In the genomic region with DNA sequence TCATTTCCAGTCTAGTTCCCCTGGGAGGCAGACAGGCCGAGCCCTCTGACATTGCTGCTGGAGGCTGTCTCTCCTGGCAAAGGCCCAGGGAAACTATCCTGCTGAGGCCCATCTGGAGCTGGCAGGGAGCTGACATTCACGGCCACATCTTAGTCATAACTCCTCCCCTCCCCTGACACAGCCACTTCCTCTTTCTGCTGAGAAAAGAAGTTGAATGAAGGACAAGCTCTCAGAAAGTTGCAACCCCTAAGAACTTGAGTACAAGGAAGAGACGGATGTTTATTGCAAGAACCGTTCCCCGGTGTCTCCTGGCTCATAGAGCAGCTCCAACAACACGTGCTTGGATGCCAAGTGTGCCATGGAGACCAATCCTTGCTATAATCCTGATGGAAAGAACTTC, we compare ENCODE assay signal across 8 cellular contexts. TPM values are rescaled to one million over a fixed set of nuclear protein-coding genes. Genes with fewer than 3 reads are reported as not detected.
DNase-seq lines count a peak whose midpoint lies in the region; ATAC-seq lines count a peak whose summit lies in the region.

No MANE protein-coding gene starts in this region.

- ATAC-seq in GM21381 (IDR thresholded peaks at IDR 0.05; ENCODE audit: unreplicated experiment) = peak; percentile 96
- ATAC-seq in HG03354 (IDR thresholded peaks at IDR 0.05; ENCODE audit: poor library complexity, severe bottlenecking, unreplicated experiment) = peak; percentile 99

- DNase-seq in DMS 273 treated with DMSO at 0.1 percent for 48 hours (lab: John Stamatoyannopoulos, UW) = peak; percentile 66
- DNase-seq in NK-92 treated with Interleukin-12 subunit alpha and Interleukin-12 subunit beta, amount 100 ng/mL, for 24 hours (lab: John Stamatoyannopoulos, UW) = peak; percentile 28
- peak; percentile 54 to 68 for DNase-seq in activated CD4-positive, alpha-beta T cell treated with anti-CD3 and anti-CD28 coated beads, Interleukin-2, amount 50 U/mL, for 48 hours
- peak; percentile 90 for DNase-seq in dermis blood vessel endothelial cell
- peak; percentile 32 to 90 for DNase-seq in lung microvascular endothelial cell (ENCODE audit: low read depth in 2 of 2)
- DNase-seq in stimulated activated CD8-positive, alpha-beta memory T cell treated with anti-CD3 and anti-CD28 coated beads, Interleukin-4, amount 100 ng/mL, for 48 hours = peak; percentile 57

RNA-seq across cellular contexts. Expression of a gene that starts 21.1 kb away (rescaled TPM):
- total RNA-seq in dermis blood vessel endothelial cell (1.0 and 3.4 TPM in 2 replicates), lung microvascular endothelial cell (1.7 and 3.8 TPM in 2 replicates)

Comparison
In these comparisons a context has a peak if more than half of its experiments do, and no peak if none do; other contexts are left out.
1. Peak in every context shown above with its lines: DNase-seq and ATAC-seq.
2. DNase-seq: peak in every context shown above with its lines; median percentile 90 in dermis blood vessel endothelial cell; 66 in DMS 273 treated with DMSO at 0.1 percent for 48 hours; 61 in activated CD4-positive, alpha-beta T cell treated with anti-CD3 and anti-CD28 coated beads, Interleukin-2, amount 50 U/mL, for 48 hours; 61 in lung microvascular endothelial cell; 57 in stimulated activated CD8-positive, alpha-beta memory T cell treated with anti-CD3 and anti-CD28 coated beads, Interleukin-4, amount 100 ng/mL, for 48 hours; 28 in NK-92 treated with Interleukin-12 subunit alpha and Interleukin-12 subunit beta, amount 100 ng/mL, for 24 hours.